Comparison of ENCODE assay signal across 25 cellular contexts in the genomic region with DNA sequence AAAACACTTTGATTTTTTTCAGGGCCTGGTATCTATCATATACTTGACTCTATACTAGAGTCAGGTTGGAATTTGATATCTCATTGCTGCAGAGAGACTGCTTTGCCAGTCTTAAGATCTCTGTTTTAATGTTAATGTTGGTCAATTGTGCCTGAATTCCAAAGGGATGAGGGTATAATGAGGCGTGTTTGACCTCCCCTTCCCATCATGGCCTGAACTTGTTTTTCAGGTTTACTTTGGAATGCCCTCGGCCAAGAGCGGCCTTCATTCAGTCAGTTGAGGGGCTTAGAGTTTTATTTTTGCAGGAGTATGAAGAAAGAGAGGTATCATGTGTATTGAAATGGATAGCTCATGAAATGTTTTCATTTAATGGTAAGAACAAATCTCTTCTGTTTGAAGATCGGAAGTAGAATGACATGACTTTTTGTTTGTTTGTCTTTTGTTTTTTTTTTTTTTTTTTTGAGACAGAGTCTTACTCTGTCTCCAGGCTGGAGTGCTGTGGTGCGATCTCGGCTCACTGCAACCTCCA.
DNase-seq lines count a peak whose midpoint lies in the region; FAIRE-seq and TF ChIP-seq lines count a peak whose summit lies in the region.
"Had no signal": no experiment of that assay in that cellular context is flagged by ENCODE, and none has a peak within 500 bp of the region (broad histone marks: within the 10 kb centered on the region; RNA-seq: fewer than 3 reads in every experiment).

No MANE protein-coding gene starts in this region.

- no peak overlapping the region for H2AFZ ChIP-seq in mammary epithelial cell (ENCODE audit: low read depth, low read length)
- H2AFZ ChIP-seq: neural progenitor cell had no signal

- DNase-seq in mammary epithelial cell: peak; percentile 30
- no peak for DNase-seq in MCF 10A (ENCODE audit: unreplicated experiment)
- DNase-seq in bronchial epithelial cell (ENCODE audit: low read depth): peak; percentile 84
- peak; percentile 20 for DNase-seq in iPS-NIHi7 (ENCODE audit: extremely low spot score)
- no peak for DNase-seq in stimulated activated CD4-positive, alpha-beta T cell treated with anti-CD3 and anti-CD28 coated beads, Interleukin-1b, Interleukin-23, amount 100 ng/mL, for 48 hours
- no peak for DNase-seq in cerebellar nuclear complex (lab: John Stamatoyannopoulos, UW)
- DNase-seq in effector CD4-positive, alpha-beta T cell: no peak
- no peak for DNase-seq in endothelial cell (ENCODE audit: low spot score)
- DNase-seq: activated CD4-positive, alpha-beta T cell treated with anti-CD3 and anti-CD28 coated beads, Interleukin-2, amount 50 U/mL, for 1 hour; CD4-positive, alpha-beta memory T cell; central memory CD4-positive, alpha-beta T cell; DMS153; erythroblast; heart right ventricle; Kasumi-1; lower lobe of right lung; NCI-H187; NCI-H774; stimulated activated CD8-positive, alpha-beta memory T cell treated with anti-CD3 and anti-CD28 coated beads, Interleukin-4, amount 100 ng/mL, for 48 hours had no signal

- no peak overlapping the region for H3K27ac ChIP-seq in mammary epithelial cell (ENCODE audit: insufficient read depth, low read depth, low read length)
- H3K27ac ChIP-seq: ascending aorta, heart right ventricle, lower lobe of right lung, neural progenitor cell had no signal

- no peaks in the 10 kb centered on the region for H3K36me3 Mint-ChIP-seq in MCF 10A (ENCODE audit: insufficient read depth, unreplicated experiment)
- H3K36me3 Mint-ChIP-seq in endothelial cell (ENCODE audit: low read depth, unreplicated experiment): no peaks in the 10 kb centered on the region

- H3K9me3 Mint-ChIP-seq in MCF 10A (ENCODE audit: unreplicated experiment) (no peaks in the 10 kb centered on the region), endothelial cell (ENCODE audit: unreplicated experiment) (no peaks in the 10 kb centered on the region)
- H3K9me3 Mint-ChIP-seq: activated T-helper 2 cell treated with anti-CD3 and anti-CD28 coated beads, Interferon-gamma antibody, Interleukin-2, Interleukin-4, amounts not matched to agents 10 μg/mL and 5 μg/mL and 100 μg/mL, durations not matched to agents 14 hours and 24 hours and 36 hours; CD4-positive, alpha-beta memory T cell; T-helper 2 cell treated with Interferon-gamma antibody and Interleukin-4, amounts not matched to agents 5 μg/mL and 100 μg/mL, for 36 hours had no signal

- FAIRE-seq in bronchial epithelial cell (lab: Jason Lieb, UNC): no peak
- FAIRE-seq: keratinocyte had no signal

- H3K36me3 ChIP-seq in mammary epithelial cell (ENCODE audit: insufficient read depth, low read length): no peaks in the 10 kb centered on the region
- no peaks in the 10 kb centered on the region for H3K36me3 ChIP-seq in bronchial epithelial cell (ENCODE audit: control insufficient read depth, insufficient read depth, low read length)
- H3K36me3 ChIP-seq: heart right ventricle, lower lobe of right lung, neural progenitor cell had no signal

- no peak overlapping the region for H3K4me3 ChIP-seq in mammary epithelial cell (replicated peaks in 1 of 3; ENCODE audit: insufficient read depth in 1 of 3, low read depth in 2 of 3, low read length in 3 of 3)
- H3K4me3 ChIP-seq in bronchial epithelial cell (ENCODE audit: low read depth, low read length): no peak overlapping the region
- H3K4me3 ChIP-seq: ascending aorta, heart right ventricle, lower lobe of right lung, neural progenitor cell had no signal

- 70% methylated on average over 6 of the region's 6 CpGs for WGBS in mammary epithelial cell (ENCODE audit: low coverage, missing lambda C conversion rate)

- H3K4me3 Mint-ChIP-seq in MCF 10A (ENCODE audit: unreplicated experiment) (no peak overlapping the region), endothelial cell (ENCODE audit: unreplicated experiment) (no peak overlapping the region)
- H3K4me3 Mint-ChIP-seq: activated naive CD8-positive, alpha-beta T cell; CD4-positive, alpha-beta memory T cell; neural progenitor cell; T-helper 2 cell treated with Interferon-gamma antibody and Interleukin-4, amounts not matched to agents 5 μg/mL and 100 μg/mL, for 36 hours had no signal

- BruUV-seq in mammary epithelial cell (replicated peaks; lab: Mats Ljungman, UMichigan): no TSS peak
- BruUV-seq in MCF 10A (replicated peaks; lab: Mats Ljungman, UMichigan): no TSS peak

- CTCF ChIA-PET in mammary epithelial cell (lab: Charles Lee; ENCODE audit: low non-redundant PET) (no interaction called here), MCF 10A (lab: Yijun Ruan, JAX) (interaction anchor here (0.7 kb wide), 1 partner anchor 580 kb away, joined by 3 read pairs; no protein-coding TSS in a partner anchor)

- H3K79me2 ChIP-seq in mammary epithelial cell (ENCODE audit: insufficient read depth, low read length): no peaks in the 10 kb centered on the region

- no peaks in the 10 kb centered on the region for H4K20me1 ChIP-seq in mammary epithelial cell (ENCODE audit: insufficient read depth, low read length)

- dilution Hi-C loops in mammary epithelial cell (cut with HindIII; ENCODE audit: low sequenced_read_pairs): no loop called here

- H3K27ac Mint-ChIP-seq in MCF 10A (ENCODE audit: low read depth, unreplicated experiment): no peak overlapping the region
- H3K27ac Mint-ChIP-seq in endothelial cell (ENCODE audit: unreplicated experiment): no peak overlapping the region
- H3K27ac Mint-ChIP-seq: activated naive CD8-positive, alpha-beta T cell; activated T-helper 2 cell treated with anti-CD3 and anti-CD28 coated beads, Interferon-gamma antibody, Interleukin-2, Interleukin-4, amounts not matched to agents 10 μg/mL and 5 μg/mL and 100 μg/mL, durations not matched to agents 14 hours and 24 hours and 36 hours; CD4-positive, alpha-beta memory T cell; neural progenitor cell; T-helper 2 cell treated with Interferon-gamma antibody and Interleukin-4, amounts not matched to agents 5 μg/mL and 100 μg/mL, for 36 hours had no signal

- H3K4me1 Mint-ChIP-seq in MCF 10A (ENCODE audit: insufficient read depth, unreplicated experiment): no peaks in the 10 kb centered on the region
- no peaks in the 10 kb centered on the region for H3K4me1 Mint-ChIP-seq in endothelial cell (ENCODE audit: unreplicated experiment)
- H3K4me1 Mint-ChIP-seq: neural progenitor cell had no signal

- in situ Hi-C loops in mammary epithelial cell (cut with MboI; ENCODE audit: low sequenced_read_pairs in 2 of 2): loop anchor here in 1 of 2 donors (10.0 kb wide), 1 partner anchor 587 kb away; no protein-coding TSS in a partner anchor

- intact Hi-C loops in mammary epithelial cell (cut with micrococcal nuclease): loop anchor here (10.0 kb wide), 1 partner anchor 397 kb away; no protein-coding TSS in a partner anchor
- intact Hi-C loops in MCF 10A (cut with micrococcal nuclease): loop anchor here (10.0 kb wide), 1 partner anchor 387 kb away; no protein-coding TSS in a partner anchor

- H3K27me3 Mint-ChIP-seq in MCF 10A (ENCODE audit: insufficient read depth, unreplicated experiment) (no peaks in the 10 kb centered on the region), endothelial cell (ENCODE audit: unreplicated experiment) (no peaks in the 10 kb centered on the region)
- H3K27me3 Mint-ChIP-seq: activated naive CD8-positive, alpha-beta T cell; CD4-positive, alpha-beta memory T cell had no signal

- TF ChIP-seq CTCF in mammary epithelial cell (conservative IDR thresholded peaks at IDR 0.05 in 1 of 2, IDR thresholded peaks at IDR 0.05 in 1 of 2; ENCODE audit: extremely low read depth in 1 of 2, insufficient read depth in 1 of 2, low read depth in 1 of 2, low read length in 2 of 2) (no peak), MCF 10A (IDR thresholded peaks at IDR 0.05; ENCODE audit: unreplicated experiment) (no peak), bronchial epithelial cell (IDR thresholded peaks at IDR 0.05; ENCODE audit: insufficient read depth, low read length, severe bottlenecking) (no peak), endothelial cell (IDR thresholded peaks at IDR 0.05; ENCODE audit: unreplicated experiment) (no peak)

- H3K4me2 ChIP-seq in mammary epithelial cell (ENCODE audit: insufficient read depth, low read depth, low read length): no peak overlapping the region
- H3K4me2 ChIP-seq: neural progenitor cell had no signal

- H3K4me1 ChIP-seq in mammary epithelial cell (ENCODE audit: insufficient read depth, low read length): peaks cover 6% of the 10 kb centered on the region
- H3K4me1 ChIP-seq: ascending aorta, heart right ventricle, lower lobe of right lung had no signal

- H3K27me3 ChIP-seq in mammary epithelial cell (ENCODE audit: insufficient read depth, low read length) (no peaks in the 10 kb centered on the region), bronchial epithelial cell (ENCODE audit: control insufficient read depth, insufficient read depth, low read length) (no peaks in the 10 kb centered on the region)
- H3K27me3 ChIP-seq: ascending aorta, heart right ventricle, neural progenitor cell had no signal

- no peak overlapping the region for H3K9ac ChIP-seq in mammary epithelial cell (ENCODE audit: insufficient read depth, low read length)
- H3K9ac ChIP-seq: neural progenitor cell had no signal

- POLR2A ChIA-PET in MCF 10A (lab: Yijun Ruan, JAX): no interaction called here

- H3K9me3 ChIP-seq in mammary epithelial cell (replicated peaks; ENCODE audit: insufficient read depth, low read length): no peaks in the 10 kb centered on the region
- H3K9me3 ChIP-seq: ascending aorta, heart right ventricle, lower lobe of right lung had no signal

Comparison
In these comparisons a context has a peak if more than half of its experiments do, and no peak if none do; other contexts are left out.
1. DNase-seq: peak in mammary epithelial cell (single experiment), bronchial epithelial cell (single experiment) and iPS-NIHi7 (single experiment); none in MCF 10A (single experiment), stimulated activated CD4-positive, alpha-beta T cell treated with anti-CD3 and anti-CD28 coated beads, Interleukin-1b, Interleukin-23, amount 100 ng/mL, for 48 hours (single experiment), cerebellar nuclear complex (0 of 2), effector CD4-positive, alpha-beta T cell (single experiment) and endothelial cell (single experiment).